In the genomic region with DNA sequence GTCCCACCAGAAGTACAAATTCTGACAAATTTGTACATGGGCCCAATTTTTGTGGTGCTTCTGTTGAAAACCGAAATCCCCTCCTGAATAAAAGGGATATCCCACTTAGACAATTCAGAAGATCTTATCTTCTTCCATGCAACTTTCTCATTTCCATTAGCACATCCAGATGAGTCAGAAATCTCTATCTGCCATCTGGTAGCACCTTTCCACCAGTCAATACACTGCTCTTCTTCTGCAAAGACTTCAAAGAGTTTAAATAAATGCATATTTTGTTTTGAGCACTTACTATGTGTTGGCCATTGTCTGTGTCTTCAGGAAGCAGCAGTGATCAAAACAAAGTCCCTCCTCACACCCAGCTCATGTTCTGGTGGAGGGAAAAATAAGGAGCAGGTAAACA, we compare ENCODE assay signal across 18 cellular contexts.
"Had no signal": no experiment of that assay in that cellular context is flagged by ENCODE, and none has a peak within 500 bp of the region (broad histone marks: within the 10 kb centered on the region; RNA-seq: fewer than 3 reads in every experiment).

No MANE protein-coding gene starts in this region.

- H3K4me1 Mint-ChIP-seq: brain had no signal

- H3K27ac ChIP-seq: dorsolateral prefrontal cortex, foreskin keratinocyte, hepatocyte, ovary, right lobe of liver, tibial artery had no signal

- H3K27ac Mint-ChIP-seq: brain, natural killer cell had no signal

- H3K9me3 Mint-ChIP-seq: natural killer cell; stimulated activated effector memory CD8-positive, alpha-beta T cell treated with anti-CD3 and anti-CD28 coated beads, Interleukin-12 subunit alpha, Interleukin-12 subunit beta, amount 100 ng/mL, for 72 hours had no signal

- H3K36me3 Mint-ChIP-seq: brain; natural killer cell; stimulated activated effector memory CD8-positive, alpha-beta T cell treated with anti-CD3 and anti-CD28 coated beads, Interleukin-12 subunit alpha, Interleukin-12 subunit beta, amount 100 ng/mL, for 72 hours had no signal

- H3K9me3 ChIP-seq: ovary, right lobe of liver, tibial artery had no signal

- H3K36me3 ChIP-seq: ovary, right lobe of liver, tibial artery had no signal

- H3K4me3 Mint-ChIP-seq: brain; natural killer cell; stimulated activated effector memory CD8-positive, alpha-beta T cell treated with anti-CD3 and anti-CD28 coated beads, Interleukin-12 subunit alpha, Interleukin-12 subunit beta, amount 100 ng/mL, for 72 hours had no signal

- H3K27me3 ChIP-seq: dorsolateral prefrontal cortex, foreskin keratinocyte, hepatocyte, ovary, right lobe of liver, tibial artery had no signal

- ATAC-seq: foreskin keratinocyte; left cardiac atrium; natural killer cell; right lobe of liver; SK-N-SH treated with all-trans-retinoic acid at 6 μM for 48 hours; stimulated activated effector memory CD8-positive, alpha-beta T cell treated with anti-CD3 and anti-CD28 coated beads, Interleukin-12 subunit alpha, Interleukin-12 subunit beta, amount 100 ng/mL, for 72 hours had no signal

- H3K4me3 ChIP-seq: dorsolateral prefrontal cortex, hepatocyte, ovary, right lobe of liver, tibial artery had no signal

- H3K4me1 ChIP-seq: foreskin keratinocyte, right lobe of liver, tibial artery had no signal

- DNase-seq: activated CD4-positive, CD25-positive, alpha-beta regulatory T cell treated with anti-CD3 and anti-CD28 coated beads, Interleukin-2, amount 50 U/mL, for 72 hours; activated CD8-positive, alpha-beta memory T cell treated with anti-CD3 and anti-CD28 coated beads, Interleukin-2, amount 50 U/mL, for 4 hours; activated naive CD4-positive, alpha-beta T cell treated with anti-CD3 and anti-CD28 coated beads, Interleukin-2, amount 50 U/mL, for 16 hours; caudate nucleus; dorsolateral prefrontal cortex; foreskin keratinocyte; left cardiac atrium; mesenchymal stem cell; natural killer cell; ovary; right lobe of liver; small intestine; stimulated activated CD4-positive, alpha-beta T cell treated with anti-CD3 and anti-CD28 coated beads, Interleukin-4, amount 100 ng/mL, for 24 hours; tibial artery had no signal
